1 cellular context compared by ENCODE assay signal in the genomic region with DNA sequence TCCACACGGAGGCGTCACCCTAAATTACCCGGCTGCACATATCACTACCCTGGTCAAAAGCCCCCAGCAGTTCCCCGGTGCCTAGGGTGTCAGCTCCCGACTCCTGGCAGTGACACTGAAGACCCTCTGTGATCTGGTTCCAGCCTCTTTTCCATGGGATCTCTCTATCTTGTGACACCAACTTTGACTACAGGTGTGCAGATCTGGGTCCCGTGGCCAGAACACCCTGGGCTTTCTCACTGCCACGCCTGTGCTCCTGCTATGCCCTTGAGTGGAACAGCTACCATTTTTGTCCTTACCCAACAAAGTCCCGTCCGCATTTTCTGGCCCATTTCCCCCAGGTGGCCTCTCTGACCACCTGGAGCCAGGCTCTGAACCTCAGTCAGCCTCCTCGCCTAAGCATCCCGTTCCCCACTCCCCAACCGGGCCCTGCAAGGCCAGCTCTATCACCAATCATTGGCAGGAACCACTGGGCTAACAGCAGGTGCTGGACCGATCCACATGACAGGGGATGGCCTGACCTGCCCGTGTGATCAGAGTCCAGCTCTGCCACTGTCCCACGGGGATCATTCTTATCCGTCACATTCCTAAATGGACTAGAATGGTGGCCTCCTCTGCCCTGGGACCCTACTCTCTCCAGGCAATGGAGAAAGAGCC.
TF ChIP-seq lines count a peak whose summit lies in the region.

No MANE protein-coding gene starts in this region.

TF ChIP-seq in GM23338, 12 proteins besides CTCF, POLR2A, EP300 and RAD21 (continued from another document):
- no peak for TF ChIP-seq CREB1 (CRISPR knock-in tag; IDR thresholded peaks at IDR 0.05; ENCODE audit: low read depth)
- TF ChIP-seq ZNF331 (CRISPR knock-in tag; IDR thresholded peaks at IDR 0.05; ENCODE audit: low read depth) = no peak
- TF ChIP-seq NANOG (IDR thresholded peaks at IDR 0.05; ENCODE audit: borderline replicate concordance) = no peak
- no peak for TF ChIP-seq POLR2AphosphoS5 (IDR thresholded peaks at IDR 0.05; ENCODE audit: low read depth)
